ENCODE assay signal across 11 cellular contexts in the genomic region with DNA sequence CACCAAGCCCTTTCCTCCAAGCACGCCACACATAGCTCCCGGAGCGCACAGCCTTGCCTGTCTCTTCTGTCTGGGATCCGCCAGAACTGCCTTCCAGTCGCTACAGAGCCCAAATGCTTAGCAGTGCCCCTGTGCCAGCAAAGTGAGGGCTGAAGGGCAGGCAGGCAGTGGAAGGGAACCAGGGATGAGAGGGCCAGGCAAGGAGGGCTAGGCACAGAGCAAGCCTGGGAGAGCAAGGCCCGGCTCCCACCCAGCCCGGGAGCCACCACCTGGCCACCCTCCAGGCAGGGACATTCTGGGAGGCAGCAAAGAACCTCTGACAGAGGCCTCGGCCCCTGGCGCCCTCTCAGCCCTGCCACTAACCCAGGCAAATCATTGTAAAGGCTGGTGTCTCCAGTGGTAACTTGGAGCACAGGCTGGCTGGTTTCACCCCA. TPM values are rescaled to one million over a fixed set of nuclear protein-coding genes. Genes with fewer than 3 reads are reported as not detected.
A peak's percentile ranks its signal among the peaks of the same experiment; 100 is the strongest.
DNase-seq lines count a peak whose midpoint lies in the region; ATAC-seq and TF ChIP-seq lines count a peak whose summit lies in the region.
"Had no signal": no experiment of that assay in that cellular context is flagged by ENCODE, and none has a peak within 500 bp of the region (broad histone marks: within the 10 kb centered on the region; RNA-seq: fewer than 3 reads in every experiment).

No MANE protein-coding gene starts in this region.

- no peaks in the 10 kb centered on the region for H3K27me3 ChIP-seq in MG63
- no peaks in the 10 kb centered on the region for H3K27me3 ChIP-seq in duodenal mucosa (ENCODE audit: control insufficient read depth in 1 of 2, insufficient read depth in 2 of 2, low read length in 2 of 2)
- no peaks in the 10 kb centered on the region for H3K27me3 ChIP-seq in mucosa of rectum (ENCODE audit: control insufficient read depth in 2 of 2, insufficient read depth in 2 of 2, low read length in 2 of 2)
- H3K27me3 ChIP-seq in thoracic aorta (replicated peaks; ENCODE audit: insufficient read depth) = no peaks in the 10 kb centered on the region

- no peak for ATAC-seq in thoracic aorta (ENCODE audit: insufficient number of reproducible peaks, low FRiP score, low read depth)
- no peak for ATAC-seq in HG03108 (IDR thresholded peaks at IDR 0.05; ENCODE audit: unreplicated experiment)

- TF ChIP-seq CTCF in thoracic aorta (IDR thresholded peaks at IDR 0.05) = no peak

- peak overlapping the region; percentile 94 for H3K27ac ChIP-seq in duodenal mucosa (ENCODE audit: low read depth, low read length)
- H3K27ac ChIP-seq in mucosa of rectum (ENCODE audit: low read depth in 2 of 2, low read length in 2 of 2) = peak overlapping the region; percentile 78 to 86
- peak overlapping the region; percentile 85 to 95 for H3K27ac ChIP-seq in thoracic aorta
- H3K27ac ChIP-seq: SK-N-MC had no signal

- H3K9ac ChIP-seq in duodenal mucosa (ENCODE audit: low read depth in 1 of 2, low read length in 2 of 2) = peak overlapping the region in 1 of 2 donors; percentile 16
- no peak overlapping the region for H3K9ac ChIP-seq in mucosa of rectum (ENCODE audit: low read depth in 1 of 2, low read length in 2 of 2)

- no peak overlapping the region for H3K4me3 ChIP-seq in MG63
- H3K4me3 ChIP-seq in duodenal mucosa (ENCODE audit: low read depth in 1 of 2, low read length in 2 of 2) = no peak overlapping the region
- H3K4me3 ChIP-seq in mucosa of rectum (ENCODE audit: low read length in 2 of 2) = no peak overlapping the region
- no peak overlapping the region for H3K4me3 ChIP-seq in thoracic aorta
- H3K4me3 ChIP-seq: SK-N-MC had no signal

- DNase-seq in MG63 (peak; percentile 19), thoracic aorta (ENCODE audit: low spot score) (no peak), NCI-H69 (lab: John Stamatoyannopoulos, UW) (no peak), DMS153 treated with DMSO at 0.1 percent for 48 hours (lab: John Stamatoyannopoulos, UW; ENCODE audit: unreplicated experiment) (no peak)
- no peak for DNase-seq in activated effector memory CD4-positive, alpha-beta T cell treated with anti-CD3 and anti-CD28 coated beads, Interleukin-2, amount 50 U/mL, for 16 hours
- DNase-seq: activated CD4-positive, alpha-beta memory T cell treated with anti-CD3 and anti-CD28 coated beads for 36 hours; NCI-H2081 had no signal

- H3K4me1 ChIP-seq in duodenal mucosa (ENCODE audit: control insufficient read depth in 1 of 2, insufficient read depth in 2 of 2, low read length in 2 of 2) (peaks cover 24 to 51% of the 10 kb centered on the region in 2 donors), mucosa of rectum (ENCODE audit: control insufficient read depth in 2 of 2, insufficient read depth in 2 of 2, low read length in 2 of 2) (peaks cover 20 to 39% of the 10 kb centered on the region in 2 donors), thoracic aorta (ENCODE audit: control insufficient read depth in 1 of 2, low read depth in 2 of 2) (peaks cover 69 to 94% of the 10 kb centered on the region in 2 donors)

- no peaks in the 10 kb centered on the region for H3K9me3 ChIP-seq in MG63
- no peaks in the 10 kb centered on the region for H3K9me3 ChIP-seq in duodenal mucosa (ENCODE audit: control insufficient read depth in 1 of 2, low read length in 2 of 2)
- H3K9me3 ChIP-seq in mucosa of rectum (ENCODE audit: control insufficient read depth in 2 of 2, low read length in 2 of 2) = no peaks in the 10 kb centered on the region
- no peaks in the 10 kb centered on the region for H3K9me3 ChIP-seq in thoracic aorta

- H3K36me3 ChIP-seq in MG63 = peaks cover 35% of the 10 kb centered on the region
- H3K36me3 ChIP-seq in duodenal mucosa (ENCODE audit: control insufficient read depth in 1 of 2, insufficient read depth in 2 of 2, low read length in 2 of 2) = peaks cover 5% of the 10 kb centered on the region in 2 donors
- no peaks in the 10 kb centered on the region for H3K36me3 ChIP-seq in mucosa of rectum (ENCODE audit: control insufficient read depth in 2 of 2, insufficient read depth in 2 of 2, low read length in 2 of 2)
- no peaks in the 10 kb centered on the region for H3K36me3 ChIP-seq in thoracic aorta

RNA-seq across cellular contexts. Expression of a gene that starts 32.5 kb away (rescaled TPM):
- total RNA-seq in MG63 (2014; rRNA removed; shearing (Covaris generic); ENCODE audit: low replicate concordance) = 16.1 TPM in 2 replicates
- total RNA-seq in thoracic aorta = 10 to 100 TPM; 22.5 to 34.5 TPM
